Comparison of ENCODE assay signal across 2 cellular contexts in the genomic region with DNA sequence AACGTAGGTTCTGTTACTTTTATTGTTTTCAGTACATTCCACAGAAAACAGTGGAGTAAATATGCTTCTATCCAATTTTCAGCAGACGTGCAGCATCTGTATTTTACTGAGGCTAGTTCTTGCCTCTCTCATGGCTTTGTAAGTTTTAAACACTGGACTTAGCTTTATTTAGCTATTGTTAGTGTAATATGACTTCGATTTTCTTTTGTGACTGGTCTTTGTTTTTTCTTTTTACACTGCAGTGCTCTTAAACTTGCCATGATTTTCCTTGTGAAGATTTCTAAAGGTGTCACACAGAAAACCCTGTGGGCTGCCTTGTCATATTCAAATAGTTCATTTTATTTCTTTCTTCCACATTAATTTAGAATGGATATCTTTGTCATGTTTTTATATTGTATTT.
TF ChIP-seq lines count a peak whose summit lies in the region.

No MANE protein-coding gene starts in this region.

TF ChIP-seq in IMR-90, 13 proteins besides CTCF, POLR2A, EP300 and RAD21 (continued from another document):
- TF ChIP-seq, protein P1, sequence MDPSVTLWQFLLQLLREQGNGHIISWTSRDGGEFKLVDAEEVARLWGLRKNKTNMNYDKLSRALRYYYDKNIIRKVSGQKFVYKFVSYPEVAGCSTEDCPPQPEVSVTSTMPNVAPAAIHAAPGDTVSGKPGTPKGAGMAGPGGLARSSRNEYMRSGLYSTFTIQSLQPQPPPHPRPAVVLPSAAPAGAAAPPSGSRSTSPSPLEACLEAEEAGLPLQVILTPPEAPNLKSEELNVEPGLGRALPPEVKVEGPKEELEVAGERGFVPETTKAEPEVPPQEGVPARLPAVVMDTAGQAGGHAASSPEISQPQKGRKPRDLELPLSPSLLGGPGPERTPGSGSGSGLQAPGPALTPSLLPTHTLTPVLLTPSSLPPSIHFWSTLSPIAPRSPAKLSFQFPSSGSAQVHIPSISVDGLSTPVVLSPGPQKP (IDR thresholded peaks at IDR 0.05; ENCODE audit: borderline replicate concordance, low read depth, low read length): no peak
- TF ChIP-seq, protein P2, sequence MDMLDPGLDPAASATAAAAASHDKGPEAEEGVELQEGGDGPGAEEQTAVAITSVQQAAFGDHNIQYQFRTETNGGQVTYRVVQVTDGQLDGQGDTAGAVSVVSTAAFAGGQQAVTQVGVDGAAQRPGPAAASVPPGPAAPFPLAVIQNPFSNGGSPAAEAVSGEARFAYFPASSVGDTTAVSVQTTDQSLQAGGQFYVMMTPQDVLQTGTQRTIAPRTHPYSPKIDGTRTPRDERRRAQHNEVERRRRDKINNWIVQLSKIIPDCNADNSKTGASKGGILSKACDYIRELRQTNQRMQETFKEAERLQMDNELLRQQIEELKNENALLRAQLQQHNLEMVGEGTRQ (IDR thresholded peaks at IDR 0.05; ENCODE audit: low read depth, low read length): no peak
- TF ChIP-seq RFX5 (IDR thresholded peaks at IDR 0.05; ENCODE audit: low read depth, low read length): no peak
- no peak for TF ChIP-seq MXI1 (IDR thresholded peaks at IDR 0.05; ENCODE audit: borderline replicate concordance, low read depth, low read length)
- no peak for TF ChIP-seq RCOR1 (IDR thresholded peaks at IDR 0.05; ENCODE audit: insufficient replicate concordance, low read length)

TF ChIP-seq in neural cell, 6 proteins besides CTCF, POLR2A, EP300 and RAD21 (continued from another document):
- TF ChIP-seq REST (IDR thresholded peaks at IDR 0.05; ENCODE audit: borderline replicate concordance): no peak
